8 cellular contexts compared by ENCODE assay signal in genomic region chr1:26363549-26364448, GRCh38. TPM values are rescaled to one million over a fixed set of nuclear protein-coding genes. Genes with fewer than 3 reads are reported as not detected.
DNase-seq lines count a peak whose midpoint lies in the region; ATAC-seq and TF ChIP-seq lines count a peak whose summit lies in the region.

No MANE protein-coding gene starts in this region.

- TF ChIP-seq CTCF in CD8-positive, alpha-beta T cell (IDR thresholded peaks at IDR 0.05) = peak; percentile 97
- peak; percentile 64 to 92 (median 65) for TF ChIP-seq CTCF in esophagus muscularis mucosa (IDR thresholded peaks at IDR 0.05)

- no peaks in the 10 kb centered on the region for H3K36me3 ChIP-seq in CD8-positive, alpha-beta T cell (ENCODE audit: insufficient read depth, low read length)
- no peaks in the 10 kb centered on the region for H3K36me3 ChIP-seq in esophagus muscularis mucosa

- POLR2A ChIA-PET in CD8-positive, alpha-beta T cell (lab: Charles Lee) = interaction anchor here (0.6 to 2.5 kb wide), 11 partner anchors 10 to 130 kb away, joined by 3 to 16 read pairs (median 4); partner anchors contain the start of genes CEP85 and DHDDS
- POLR2A ChIA-PET in naive thymus-derived CD8-positive, alpha-beta T cell (lab: Charles Lee) = interaction anchor here (0.6 to 8.0 kb wide), 13 partner anchors 13 to 218 kb away, joined by 3 to 75 read pairs (median 4); partner anchors contain the start of genes SH3BGRL3 and ZNF683

- no peaks in the 10 kb centered on the region for H3K9me3 ChIP-seq in CD8-positive, alpha-beta T cell (ENCODE audit: low read length)
- H3K9me3 ChIP-seq in esophagus muscularis mucosa = no peaks in the 10 kb centered on the region

- intact Hi-C loops in CD8-positive, alpha-beta T cell (cut with DNase I, micrococcal nuclease) = loop anchor here (1.0 to 5.0 kb wide), 9 partner anchors 15 to 195 kb away; partner anchors contain the start of genes C1orf232 (in 1 of the 2) and ZNF593 (in 1 of the 2)
- intact Hi-C loops in esophagus muscularis mucosa (cut with DNase I) = no loop called here

- peaks cover 56% of the 10 kb centered on the region for H3K4me1 ChIP-seq in CD8-positive, alpha-beta T cell (ENCODE audit: insufficient read depth, low read length)
- H3K4me1 ChIP-seq in esophagus muscularis mucosa = peaks cover 10 to 16% (median 15%) of the 10 kb centered on the region in 4 donors

- H3K4me1 Mint-ChIP-seq in CD8-positive, alpha-beta T cell (ENCODE audit: low read depth) = peaks cover 54% of the 10 kb centered on the region
- peaks cover 30 to 69% (median 67%) of the 10 kb centered on the region in 4 donors for H3K4me1 Mint-ChIP-seq in naive thymus-derived CD8-positive, alpha-beta T cell

- no peak for TF ChIP-seq POLR2A in esophagus muscularis mucosa (IDR thresholded peaks at IDR 0.05; ENCODE audit: low read depth)

- H3K9me3 Mint-ChIP-seq in CD8-positive, alpha-beta T cell = no peaks in the 10 kb centered on the region
- H3K9me3 Mint-ChIP-seq in naive thymus-derived CD8-positive, alpha-beta T cell = no peaks in the 10 kb centered on the region

- peaks cover 13% of the 10 kb centered on the region for H3K27me3 Mint-ChIP-seq in CD8-positive, alpha-beta T cell (ENCODE audit: low read depth)
- peaks cover 3 to 19% (median 9%) of the 10 kb centered on the region in 5 donors for H3K27me3 Mint-ChIP-seq in naive thymus-derived CD8-positive, alpha-beta T cell

- peak; percentile 69 to 94 (median 84) for DNase-seq in CD8-positive, alpha-beta T cell
- DNase-seq in OCI-M1 (lab: John Stamatoyannopoulos, UW) (peak; percentile 93), activated T-cell treated with anti-CD3 and anti-CD28 coated beads for 24 hours (ENCODE audit: low read depth) (peak; percentile 75), esophagus muscularis mucosa (ENCODE audit: extremely low spot score) (peak; percentile 95)
- DNase-seq in naive thymus-derived CD8-positive, alpha-beta T cell = peak; percentile 67 to 90 (median 82)
- DNase-seq in stimulated activated naive CD4-positive, alpha-beta T cell (lab: John Stamatoyannopoulos, UW) = peak; percentile 65 to 88 (median 76)

- no peaks in the 10 kb centered on the region for H3K27me3 ChIP-seq in CD8-positive, alpha-beta T cell (ENCODE audit: insufficient read depth, low read length)
- peaks cover 0 to 86% (median 25%) of the 10 kb centered on the region in 4 donors for H3K27me3 ChIP-seq in esophagus muscularis mucosa

- TF ChIP-seq EP300 in esophagus muscularis mucosa (IDR thresholded peaks at IDR 0.05) = no peak

- no peak overlapping the region for H3K27ac ChIP-seq in CD8-positive, alpha-beta T cell (ENCODE audit: low read depth, low read length)
- no peak overlapping the region for H3K27ac ChIP-seq in esophagus muscularis mucosa (replicated peaks in 1 of 4)

- peak overlapping the region; percentile 66 for H3K27ac Mint-ChIP-seq in CD8-positive, alpha-beta T cell
- H3K27ac Mint-ChIP-seq in naive thymus-derived CD8-positive, alpha-beta T cell = peak overlapping the region in 5 of 10 donors; percentile 20 to 86 (median 54)

- 36% methylated on average over 24 of the region's 26 CpGs for WGBS in esophagus muscularis mucosa

- H3K4me3 ChIP-seq in CD8-positive, alpha-beta T cell (ENCODE audit: low read depth, low read length) = no peak overlapping the region
- no peak overlapping the region for H3K4me3 ChIP-seq in esophagus muscularis mucosa

- CTCF ChIA-PET in CD8-positive, alpha-beta T cell (lab: Charles Lee) = interaction anchor here (0.6 to 9.2 kb wide), 51 partner anchors 10 to 652 kb away, joined by 3 to 114 read pairs (median 5); partner anchors contain the start of genes CD52, CEP85, CRYBG2 and DHDDS

- no peak overlapping the region for H3K4me3 Mint-ChIP-seq in CD8-positive, alpha-beta T cell
- H3K4me3 Mint-ChIP-seq in naive thymus-derived CD8-positive, alpha-beta T cell = peak overlapping the region in 4 of 10 donors; percentile 48 to 59 (median 52)

- H3K36me3 Mint-ChIP-seq in CD8-positive, alpha-beta T cell = no peaks in the 10 kb centered on the region
- H3K36me3 Mint-ChIP-seq in naive thymus-derived CD8-positive, alpha-beta T cell = no peaks in the 10 kb centered on the region

- peak; percentile 56 for ATAC-seq in CD8-positive, alpha-beta T cell
- peak; percentile 45 for ATAC-seq in HG02623 (IDR thresholded peaks at IDR 0.05; ENCODE audit: unreplicated experiment)
- ATAC-seq in naive thymus-derived CD8-positive, alpha-beta T cell = peak; percentile 70 to 74
- no peak for ATAC-seq in GM21360 (IDR thresholded peaks at IDR 0.05; ENCODE audit: unreplicated experiment)

RNA-seq across cellular contexts. Expression of gene ZNF683, which starts 8.8 kb away (rescaled TPM):
- total RNA-seq in CD8-positive, alpha-beta T cell = 10 to 100 TPM in 1 of 2 experiments, 1 to 10 TPM in 1; 8.4 to 10.9 TPM
- total RNA-seq in esophagus muscularis mucosa = not detected
- total RNA-seq in naive thymus-derived CD8-positive, alpha-beta T cell = 1 to 10 TPM; 2.1 to 2.4 TPM
- 1 to 10 TPM in 2 of 3 donors, under 1 TPM in 1; 0.42 to 6.3 (median 3.1) TPM for polyA plus RNA-seq in naive thymus-derived CD8-positive, alpha-beta T cell

RNA-seq across cellular contexts. Expression of gene CRYBG2, which starts 9.9 kb away (rescaled TPM):
- total RNA-seq in CD8-positive, alpha-beta T cell = 1 to 10 TPM in 1 of 2 experiments, under 1 TPM in 1; 0.33 to 1.0 TPM
- total RNA-seq in esophagus muscularis mucosa = under 1 TPM in 2 of 4 donors, not detected in 2; 0.42 to 0.86 TPM
- total RNA-seq in naive thymus-derived CD8-positive, alpha-beta T cell = under 1 TPM; 0.74 to 0.75 TPM
- under 1 TPM in 2 of 3 donors, not detected in 1; 0.07 to 0.55 TPM for polyA plus RNA-seq in naive thymus-derived CD8-positive, alpha-beta T cell

RNA-seq across cellular contexts. Expression of gene CD52, which starts 46.0 kb away (rescaled TPM):
- total RNA-seq in CD8-positive, alpha-beta T cell = 100 to 1,000 TPM; 285 to 289 TPM
- total RNA-seq in esophagus muscularis mucosa = 10 to 100 TPM in 1 of 4 donors, 1 to 10 TPM in 2, not detected in 1; 3.8 to 14.0 (median 7.1) TPM
- total RNA-seq in naive thymus-derived CD8-positive, alpha-beta T cell = 100 to 1,000 TPM; 772 to 847 TPM
- polyA plus RNA-seq in naive thymus-derived CD8-positive, alpha-beta T cell = 1,000 to 10,000 TPM; 6,330 to 6,863 (median 6,804) TPM

RNA-seq across cellular contexts. Expression of gene LIN28A, which starts 46.8 kb away (rescaled TPM):
- total RNA-seq in CD8-positive, alpha-beta T cell = not detected
- not detected for total RNA-seq in esophagus muscularis mucosa
- total RNA-seq in naive thymus-derived CD8-positive, alpha-beta T cell = not detected
- not detected for polyA plus RNA-seq in naive thymus-derived CD8-positive, alpha-beta T cell

RNA-seq across cellular contexts. Expression of gene UBXN11, which starts 57.4 kb away (rescaled TPM):
- total RNA-seq in CD8-positive, alpha-beta T cell = 10 to 100 TPM; 28.6 to 33.8 TPM
- 10 to 100 TPM in 2 of 4 donors, 1 to 10 TPM in 2; 7.1 to 13.3 (median 10.1) TPM for total RNA-seq in esophagus muscularis mucosa
- 100 to 1,000 TPM; 121 to 129 TPM for total RNA-seq in naive thymus-derived CD8-positive, alpha-beta T cell
- 10 to 100 TPM in 2 of 3 donors, 1 to 10 TPM in 1; 9.1 to 14.7 (median 12.4) TPM for polyA plus RNA-seq in naive thymus-derived CD8-positive, alpha-beta T cell

Comparison
In these comparisons a context has a peak if more than half of its experiments do, and no peak if none do; other contexts are left out.
1. RNA of gene CD52, which starts 46.0 kb away (total RNA-seq): 772 to 847 TPM in naive thymus-derived CD8-positive, alpha-beta T cell and 285 to 289 TPM in CD8-positive, alpha-beta T cell; 3.8 to 14.0 TPM in esophagus muscularis mucosa; every median in the first group is over 10 times any median in the second.
2. Peak in every context shown above with its lines, with median percentiles within 50 percentile points of each other: DNase-seq.